ENCODE assay signal across 9 cellular contexts in the genomic region with DNA sequence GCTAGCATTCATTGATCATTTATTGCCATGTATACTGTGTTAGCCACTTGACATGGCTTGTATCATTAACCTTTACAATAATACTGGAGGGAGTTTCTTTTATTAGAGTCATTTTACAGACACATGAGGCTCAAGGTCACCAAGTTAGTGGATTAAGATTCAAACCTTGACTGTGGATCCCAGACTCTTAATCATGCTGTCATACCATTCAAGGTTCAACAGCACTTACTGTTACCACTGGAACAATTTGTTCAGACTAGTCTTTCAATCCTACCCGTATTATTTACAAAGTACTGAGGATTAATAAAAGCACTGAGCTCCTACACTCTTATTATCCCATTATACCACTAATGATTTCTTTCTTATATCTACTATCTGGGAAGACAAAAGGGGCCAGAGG. TPM values are rescaled to one million over a fixed set of nuclear protein-coding genes. Genes with fewer than 3 reads are reported as not detected.
A peak's percentile ranks its signal among the peaks of the same experiment; 100 is the strongest.
DNase-seq lines count a peak whose midpoint lies in the region; ATAC-seq and TF ChIP-seq lines count a peak whose summit lies in the region.
"Had no signal": no experiment of that assay in that cellular context is flagged by ENCODE, and none has a peak within 500 bp of the region (broad histone marks: within the 10 kb centered on the region; RNA-seq: fewer than 3 reads in every experiment).

No MANE protein-coding gene starts in this region.

- POLR2A ChIA-PET in AG04450 (lab: Yijun Ruan, JAX): interaction anchor here (1.5 kb wide), 1 partner anchor 146 kb away, joined by 3 read pairs; no protein-coding TSS in a partner anchor
- POLR2A ChIA-PET in naive thymus-derived CD4-positive, alpha-beta T cell (lab: Charles Lee): interaction anchor here (0.7 to 1.7 kb wide), 4 partner anchors 10 to 673 kb away, joined by 3 to 7 read pairs (median 4); a partner anchor contains a TSS

- H3K27me3 ChIP-seq in AG04450 (ENCODE audit: control insufficient read depth, insufficient read depth, low read length) (no peaks in the 10 kb centered on the region), Karpas-422 (ENCODE audit: low read length) (no peaks in the 10 kb centered on the region)
- H3K27me3 ChIP-seq in naive thymus-derived CD4-positive, alpha-beta T cell (ENCODE audit: control insufficient read depth in 2 of 2, insufficient read depth in 2 of 2, low read length in 2 of 2): no peaks in the 10 kb centered on the region

- peak overlapping the region; percentile 73 for H3K4me2 ChIP-seq in Karpas-422 (ENCODE audit: low read depth, low read length, poor library complexity, severe bottlenecking)

- H3K9ac ChIP-seq in Karpas-422 (ENCODE audit: low read length): peak overlapping the region; percentile 82

- H3K36me3 Mint-ChIP-seq in central memory CD8-positive, alpha-beta T cell (ENCODE audit: insufficient read depth): peaks cover 39% of the 10 kb centered on the region
- H3K36me3 Mint-ChIP-seq in naive thymus-derived CD4-positive, alpha-beta T cell: peaks cover 0 to 31% (median 8%) of the 10 kb centered on the region in 5 donors

- CTCF ChIA-PET in AG04450 (lab: Charles Lee): interaction anchor here (1.4 to 2.1 kb wide), 3 partner anchors 13 to 150 kb away, joined by 3 to 5 read pairs (median 5); no protein-coding TSS in a partner anchor
- CTCF ChIA-PET in naive thymus-derived CD4-positive, alpha-beta T cell (lab: Charles Lee): no interaction called here

- H3K9me2 ChIP-seq in Karpas-422 (replicated peaks; ENCODE audit: insufficient read depth, low read length): no peaks in the 10 kb centered on the region

- peaks cover 38% of the 10 kb centered on the region for H3K36me3 ChIP-seq in Karpas-422 (ENCODE audit: insufficient read depth, low read length)
- peaks cover 0 to 24% (median 10%) of the 10 kb centered on the region in 3 experiments for H3K36me3 ChIP-seq in naive thymus-derived CD4-positive, alpha-beta T cell (ENCODE audit: control insufficient read depth in 2 of 3, insufficient read depth in 3 of 3, low read length in 3 of 3)

- H3K9me3 ChIP-seq in AG04450 (ENCODE audit: control insufficient read depth, insufficient read depth, low read length): no peaks in the 10 kb centered on the region
- no peaks in the 10 kb centered on the region for H3K9me3 ChIP-seq in Karpas-422 (ENCODE audit: low read length)
- no peaks in the 10 kb centered on the region for H3K9me3 ChIP-seq in naive thymus-derived CD4-positive, alpha-beta T cell (ENCODE audit: control insufficient read depth in 2 of 3, low read length in 3 of 3)

- intact Hi-C loops in naive thymus-derived CD4-positive, alpha-beta T cell (cut with micrococcal nuclease): loop anchor here (2.0 to 10.0 kb wide), 7 partner anchors 75 to 919 kb away; a partner anchor contains a TSS
- intact Hi-C loops in posterior cingulate gyrus (cut with DNase I): no loop called here

- DNase-seq in AG04450 (ENCODE audit: low read depth, low spot score): no peak
- no peak for DNase-seq in Karpas-422
- no peak for DNase-seq in central memory CD8-positive, alpha-beta T cell (ENCODE audit: low spot score in 2 of 2)
- DNase-seq in naive thymus-derived CD4-positive, alpha-beta T cell: no peak
- DNase-seq in EL: no peak
- no peak for DNase-seq in posterior cingulate gyrus
- DNase-seq in NCI-H2171 treated with DMSO at 0.1 percent for 48 hours (lab: John Stamatoyannopoulos, UW): no peak
- DNase-seq: SW 1271 had no signal

- ATAC-seq in central memory CD8-positive, alpha-beta T cell (replicated peaks; ENCODE audit: extremely low read depth, poor library complexity, severe bottlenecking): no peak
- ATAC-seq in naive thymus-derived CD4-positive, alpha-beta T cell: no peak
- ATAC-seq in GM21737 (IDR thresholded peaks at IDR 0.05; ENCODE audit: unreplicated experiment): no peak

- peaks cover 37% of the 10 kb centered on the region for H3K4me1 Mint-ChIP-seq in central memory CD8-positive, alpha-beta T cell
- peaks cover 19 to 54% (median 43%) of the 10 kb centered on the region in 7 donors for H3K4me1 Mint-ChIP-seq in naive thymus-derived CD4-positive, alpha-beta T cell

- no peaks in the 10 kb centered on the region for H3K9me3 Mint-ChIP-seq in central memory CD8-positive, alpha-beta T cell
- peaks cover 0 to 4% (median 0%) of the 10 kb centered on the region in 11 donors for H3K9me3 Mint-ChIP-seq in naive thymus-derived CD4-positive, alpha-beta T cell

- H3K27me3 Mint-ChIP-seq in central memory CD8-positive, alpha-beta T cell: no peaks in the 10 kb centered on the region
- peaks cover 0 to 3% (median 0%) of the 10 kb centered on the region in 5 donors for H3K27me3 Mint-ChIP-seq in naive thymus-derived CD4-positive, alpha-beta T cell

- no peak for TF ChIP-seq CTCF in AG04450 (IDR thresholded peaks at IDR 0.05; ENCODE audit: low read depth, low read length)

- H3K4me3 Mint-ChIP-seq in central memory CD8-positive, alpha-beta T cell: peak overlapping the region; percentile 83
- peak overlapping the region; percentile 78 to 98 (median 90) for H3K4me3 Mint-ChIP-seq in naive thymus-derived CD4-positive, alpha-beta T cell

- peaks cover 17% of the 10 kb centered on the region for H3K4me1 ChIP-seq in Karpas-422 (ENCODE audit: low read length)
- peaks cover 14 to 16% of the 10 kb centered on the region in 2 donors for H3K4me1 ChIP-seq in naive thymus-derived CD4-positive, alpha-beta T cell (ENCODE audit: control insufficient read depth in 2 of 2, insufficient read depth in 2 of 2, low read length in 2 of 2)

- H4K20me1 ChIP-seq in Karpas-422 (ENCODE audit: insufficient read depth, low read depth, low read length): 0 out of 2 replicates have a peak, but pooled peaks cover 4% of the 10 kb centered on the region

- H3K4me3 ChIP-seq in AG04450 (ENCODE audit: low read depth, low read length) (peak overlapping the region; percentile 60), Karpas-422 (ENCODE audit: low read length) (peak overlapping the region; percentile 95)
- H3K4me3 ChIP-seq in naive thymus-derived CD4-positive, alpha-beta T cell (ENCODE audit: low read length): peak overlapping the region; percentile 62

- H2AFZ ChIP-seq in Karpas-422 (ENCODE audit: low read length): no peak overlapping the region

- no peak overlapping the region for H3K27ac ChIP-seq in AG04450 (ENCODE audit: low read depth, low read length)
- H3K27ac ChIP-seq in Karpas-422 (ENCODE audit: low read length): peak overlapping the region; percentile 43; the same call in 1 of the 2 replicates
- H3K27ac ChIP-seq in naive thymus-derived CD4-positive, alpha-beta T cell (ENCODE audit: low read depth, low read length): peak overlapping the region; percentile 72

- H3K27ac Mint-ChIP-seq in central memory CD8-positive, alpha-beta T cell (ENCODE audit: low read depth): peak overlapping the region; percentile 97
- H3K27ac Mint-ChIP-seq in naive thymus-derived CD4-positive, alpha-beta T cell: peak overlapping the region; percentile 92 to 97 (median 96)

- H3K79me2 ChIP-seq in Karpas-422 (ENCODE audit: low read length): peaks cover 23% of the 10 kb centered on the region

RNA-seq across cellular contexts. Expression of a gene that starts 1.2 kb away (rescaled TPM):
- 19.2 and 20.0 TPM in 2 replicates for polyA plus RNA-seq in AG04450 (2011; rRNA removed)
- 5.2 and 5.6 TPM in 2 replicates for polyA minus RNA-seq in AG04450 (2011; rRNA and poly(A)+ RNA removed)
- total RNA-seq in Karpas-422 (2014; rRNA removed; shearing (Covaris generic); ENCODE audit: low replicate concordance): 54.3 and 108 TPM in 2 replicates
- total RNA-seq in naive thymus-derived CD4-positive, alpha-beta T cell: 10 to 100 TPM; 25.6 to 55.0 (median 34.8) TPM
- polyA plus RNA-seq in naive thymus-derived CD4-positive, alpha-beta T cell: 10 to 100 TPM; 35.7 to 60.8 TPM

RNA-seq across cellular contexts. Expression of a gene that starts 15.6 kb away (rescaled TPM):
- polyA plus RNA-seq in AG04450 (2011; rRNA removed): 0.38 and 0.43 TPM in 2 replicates
- 0.48 and 0.55 TPM in 2 replicates for polyA minus RNA-seq in AG04450 (2011; rRNA and poly(A)+ RNA removed)
- 0.32 and 1.0 TPM in 2 replicates for total RNA-seq in Karpas-422 (2014; rRNA removed; shearing (Covaris generic); ENCODE audit: low replicate concordance)
- 1 to 10 TPM; 2.0 to 6.0 (median 4.4) TPM for total RNA-seq in naive thymus-derived CD4-positive, alpha-beta T cell
- polyA plus RNA-seq in naive thymus-derived CD4-positive, alpha-beta T cell: 1 to 10 TPM; 3.9 TPM

RNA-seq across cellular contexts. Expression of a gene that starts 26.8 kb away (rescaled TPM):
- polyA plus RNA-seq in AG04450 (2011; rRNA removed): not detected in 2 replicates
- polyA minus RNA-seq in AG04450 (2011; rRNA and poly(A)+ RNA removed): not detected in 2 replicates
- total RNA-seq in Karpas-422 (2014; rRNA removed; shearing (Covaris generic); ENCODE audit: low replicate concordance): not detected in 2 replicates
- total RNA-seq in naive thymus-derived CD4-positive, alpha-beta T cell: under 1 TPM in 2 of 5 experiments, not detected in 3; 0.13 to 0.32 TPM
- polyA plus RNA-seq in naive thymus-derived CD4-positive, alpha-beta T cell: under 1 TPM in 1 of 2 donors, not detected in 1; 0.17 TPM
